8 cellular contexts compared by ENCODE assay signal in the genomic region with DNA sequence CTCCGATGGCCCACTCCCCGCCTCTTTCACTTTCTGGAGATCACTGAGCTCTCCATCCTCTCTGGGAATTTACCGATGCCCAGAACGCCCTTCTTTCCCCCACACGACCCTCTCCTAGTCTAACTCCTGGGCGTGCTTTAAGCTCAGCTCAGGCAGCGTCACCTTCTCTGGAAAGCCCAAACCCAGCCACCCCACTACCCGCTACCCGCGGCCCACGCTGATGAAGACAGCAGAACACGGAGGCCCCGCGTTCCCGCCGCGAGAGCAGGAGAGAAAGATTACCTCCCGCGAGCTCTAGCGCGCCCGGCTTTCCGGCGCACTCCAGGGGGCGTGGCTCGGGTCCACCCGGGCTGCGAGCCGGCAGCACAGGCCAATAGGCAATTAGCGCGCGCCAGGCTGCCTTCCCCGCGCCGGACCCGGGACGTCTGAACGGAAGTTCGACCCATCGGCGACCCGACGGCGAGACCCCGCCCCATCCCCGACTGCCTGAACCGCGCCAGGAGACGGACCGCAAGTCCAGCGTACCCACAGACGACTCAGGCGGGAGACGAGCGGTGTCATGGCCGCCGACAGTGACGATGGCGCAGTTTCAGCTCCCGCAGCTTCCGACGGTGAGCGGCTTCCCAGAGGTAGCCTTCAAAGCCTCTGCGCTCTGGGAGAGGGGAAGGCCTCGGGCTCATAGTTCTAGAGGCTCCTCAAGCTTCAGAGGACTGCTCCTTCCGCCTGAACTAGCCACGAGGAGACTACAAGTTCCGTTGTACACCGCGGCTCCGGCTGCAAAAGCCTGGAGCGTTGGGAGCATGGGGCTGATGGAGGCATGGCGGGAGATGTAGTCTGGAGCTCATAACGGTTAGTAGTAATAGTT. TPM values are rescaled to one million over a fixed set of nuclear protein-coding genes. Genes with fewer than 3 reads are reported as not detected.
DNase-seq lines count a peak whose midpoint lies in the region; ATAC-seq, FAIRE-seq and TF ChIP-seq lines count a peak whose summit lies in the region.

A gene (minus strand): TSS at position 747 of the 865 bp plus-strand sequence. CDS start 5,935 bp downstream, outside the sequence.
A gene (plus strand): TSS at position 477 of the 865 bp plus-strand sequence. CDS start 83 bp downstream, at position 560.

- peak within 1 kb of the TSS; percentile 99 for H3K9ac ChIP-seq in OCI-LY1 (ENCODE audit: low read length)

- H3K79me2 ChIP-seq in OCI-LY1 (ENCODE audit: insufficient read depth, low read length): peaks cover 5% of the 10 kb centered on the region

- H3K9me2 ChIP-seq in OCI-LY1 (ENCODE audit: low read depth, low read length): no peaks in the 10 kb centered on the region

- no peak for FAIRE-seq in D721Med (lab: Jason Lieb, UNC)
- FAIRE-seq in endometrium (lab: Jason Lieb, UNC): peak; percentile 43

- H4K20me1 ChIP-seq in OCI-LY1 (ENCODE audit: insufficient read depth, low read length): no peaks in the 10 kb centered on the region

- H3K36me3 ChIP-seq in OCI-LY1 (ENCODE audit: insufficient read depth, low read length): peaks cover 41% of the 10 kb centered on the region

- peak within 1 kb of the TSS; percentile 99 for H3K4me2 ChIP-seq in OCI-LY1 (ENCODE audit: low read length)

- peak within 1 kb of the TSS; percentile 84 for H3K27ac ChIP-seq in OCI-LY1 (ENCODE audit: low read depth, low read length, poor library complexity, severe bottlenecking)

- TF ChIP-seq CTCF in D721Med (IDR thresholded peaks at IDR 0.05; ENCODE audit: insufficient read depth, missing control alignments) (no peak), OCI-LY1 (IDR thresholded peaks at IDR 0.05; ENCODE audit: low read length) (no peak)

- no peaks in the 10 kb centered on the region for H3K9me3 ChIP-seq in OCI-LY1 (ENCODE audit: low read length)

- H2AFZ ChIP-seq in OCI-LY1 (ENCODE audit: low read length): no peak within 1 kb of the TSS

- H3K4me1 ChIP-seq in OCI-LY1 (ENCODE audit: insufficient read depth, low read length, severe bottlenecking): peaks cover 27% of the 10 kb centered on the region

- DNase-seq in D721Med (ENCODE audit: insufficient read length, low spot score) (peak; percentile 80), HuH-7 (ENCODE audit: low spot score) (peak; percentile 94), mesenteric fat pad (ENCODE audit: low spot score) (peak; percentile 98)
- DNase-seq in activated CD8-positive, alpha-beta memory T cell treated with anti-CD3 and anti-CD28 coated beads, Interleukin-2, amount 50 U/mL, for 4 hours: peak; percentile 90
- peak; percentile 79 for DNase-seq in stimulated activated CD8-positive, alpha-beta memory T cell treated with anti-CD3 and anti-CD28 coated beads, Interleukin-15, amount 100 ng/mL, for 1 hour (ENCODE audit: low read depth)

- peak within 1 kb of the TSS; percentile 99 for H3K4me3 ChIP-seq in OCI-LY1 (ENCODE audit: low read depth, low read length, poor library complexity, severe bottlenecking)

- no peaks in the 10 kb centered on the region for H3K27me3 ChIP-seq in OCI-LY1 (ENCODE audit: insufficient read depth, low read length)

- peak; percentile 76 for ATAC-seq in GM21515 (IDR thresholded peaks at IDR 0.05; ENCODE audit: unreplicated experiment)

- H3F3A ChIP-seq in OCI-LY1 (ENCODE audit: insufficient read depth, low read length): no peaks in the 10 kb centered on the region

RNA-seq across cellular contexts. Expression of the first gene that starts in this region (rescaled TPM):
- 14.4 TPM for total RNA-seq in mesenteric fat pad

RNA-seq across cellular contexts. Expression of the second gene that starts in this region (rescaled TPM):
- 7.2 TPM for total RNA-seq in mesenteric fat pad

Comparison
In these comparisons a context has a peak if more than half of its experiments do, and no peak if none do; other contexts are left out.
1. Peak in every context shown above with its lines: DNase-seq, ATAC-seq, H3K4me3 ChIP-seq and H3K27ac ChIP-seq.